14 cellular contexts compared by ENCODE assay signal in the genomic region with DNA sequence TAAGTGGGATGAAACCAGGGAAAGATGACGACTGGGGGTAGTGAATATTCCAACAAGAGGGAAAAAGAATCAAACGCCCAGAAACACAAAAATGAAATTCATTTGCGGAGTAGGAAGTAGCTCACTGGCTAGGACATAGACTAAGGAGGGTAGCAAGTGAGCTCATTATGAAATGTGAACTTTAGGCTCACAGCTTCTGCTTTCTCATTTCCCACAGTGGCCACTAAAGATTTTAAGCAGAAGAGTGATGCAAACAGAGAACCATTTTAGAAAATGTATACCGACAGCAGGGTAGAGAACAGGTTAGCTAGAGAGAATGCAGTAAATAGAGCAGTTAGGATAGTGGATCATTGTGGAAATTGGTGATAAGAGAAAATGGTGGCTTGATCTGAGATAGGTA. TPM values are rescaled to one million over a fixed set of nuclear protein-coding genes. Genes with fewer than 3 reads are reported as not detected.
DNase-seq lines count a peak whose midpoint lies in the region; ATAC-seq and TF ChIP-seq lines count a peak whose summit lies in the region.
"Had no signal": no experiment of that assay in that cellular context is flagged by ENCODE, and none has a peak within 500 bp of the region (broad histone marks: within the 10 kb centered on the region; RNA-seq: fewer than 3 reads in every experiment).

No MANE protein-coding gene starts in this region.

- no peaks in the 10 kb centered on the region for H3K27me3 ChIP-seq in CD8-positive, alpha-beta T cell (ENCODE audit: insufficient read depth, low read length)
- no peaks in the 10 kb centered on the region for H3K27me3 ChIP-seq in HL-60 (ENCODE audit: insufficient read depth, poor library complexity, severe bottlenecking)

- no peaks in the 10 kb centered on the region for H3K9me3 ChIP-seq in CD8-positive, alpha-beta T cell (ENCODE audit: low read length)

- no peak for ATAC-seq in CD8-positive, alpha-beta T cell
- ATAC-seq in natural killer cell (peak; percentile 11 to 50 (median 16)), GM18861 (IDR thresholded peaks at IDR 0.05; ENCODE audit: unreplicated experiment) (no peak)

- H3K36me3 Mint-ChIP-seq in CD8-positive, alpha-beta T cell, result peaks cover 42% of the 10 kb centered on the region
- peaks cover 5% of the 10 kb centered on the region for H3K36me3 Mint-ChIP-seq in natural killer cell

- H3K4me1 ChIP-seq in CD8-positive, alpha-beta T cell (ENCODE audit: insufficient read depth, low read length), result peaks cover 74% of the 10 kb centered on the region

- H3K27ac ChIP-seq in CD8-positive, alpha-beta T cell (ENCODE audit: low read depth, low read length), result peak overlapping the region; percentile 76
- H3K27ac ChIP-seq in HL-60 (replicated peaks), result peak overlapping the region; percentile 68

- POLR2A ChIA-PET in CD8-positive, alpha-beta T cell (lab: Charles Lee), result interaction anchor here (0.7 to 2.0 kb wide), 11 partner anchors 15 to 243 kb away, joined by 3 to 7 read pairs (median 3); no protein-coding TSS in a partner anchor

- H3K9me3 Mint-ChIP-seq in CD8-positive, alpha-beta T cell, result no peaks in the 10 kb centered on the region
- no peaks in the 10 kb centered on the region for H3K9me3 Mint-ChIP-seq in natural killer cell
- H3K9me3 Mint-ChIP-seq: CD14-positive monocyte had no signal

- no peak for TF ChIP-seq CTCF in CD8-positive, alpha-beta T cell (IDR thresholded peaks at IDR 0.05)
- TF ChIP-seq CTCF in HL-60 (IDR thresholded peaks at IDR 0.05; ENCODE audit: insufficient read depth, low read length), result no peak
- no peak for TF ChIP-seq CTCF in natural killer cell (IDR thresholded peaks at IDR 0.05)

- no peak overlapping the region for H3K4me3 Mint-ChIP-seq in CD8-positive, alpha-beta T cell
- H3K4me3 Mint-ChIP-seq in natural killer cell, result no peak overlapping the region
- H3K4me3 Mint-ChIP-seq: CD14-positive monocyte had no signal

- intact Hi-C loops in CD8-positive, alpha-beta T cell (cut with DNase I, micrococcal nuclease), result no loop called here
- intact Hi-C loops in natural killer cell (cut with micrococcal nuclease), result loop anchor here (5.0 kb wide), 1 partner anchor 71 kb away; no protein-coding TSS in a partner anchor

- no peaks in the 10 kb centered on the region for H3K27me3 Mint-ChIP-seq in CD8-positive, alpha-beta T cell (ENCODE audit: low read depth)
- H3K27me3 Mint-ChIP-seq in natural killer cell (ENCODE audit: low read depth in 2 of 2), result no peaks in the 10 kb centered on the region

- DNase-seq in CD8-positive, alpha-beta T cell, result no peak
- DNase-seq in HL-60 (ENCODE audit: low read depth in 1 of 2, low spot score in 1 of 2) (peak in 1 of 2 experiments; percentile 78), SKM-1 treated with dmso at 0.1 percent for 144 hours (lab: John Stamatoyannopoulos, UW; ENCODE audit: unreplicated experiment) (peak; percentile 75), natural killer cell (no peak), SHP77 (lab: John Stamatoyannopoulos, UW) (no peak), cerebellum (ENCODE audit: low spot score) (no peak)
- no peak for DNase-seq in effector CD4-positive, alpha-beta T cell
- DNase-seq: NCI-H2081 treated with DMSO at 0.1 percent for 48 hours; stimulated activated CD4-positive, alpha-beta T cell treated with anti-CD3 and anti-CD28 coated beads, Interleukin-4, amount 100 ng/mL, for 1 hour had no signal

- H3K4me3 ChIP-seq in CD8-positive, alpha-beta T cell (ENCODE audit: low read depth, low read length), result peak overlapping the region; percentile 89
- peak overlapping the region; percentile 36 for H3K4me3 ChIP-seq in HL-60 (replicated peaks; ENCODE audit: insufficient read depth, low read length)

- CTCF ChIA-PET in CD8-positive, alpha-beta T cell (lab: Charles Lee), result interaction anchor here (0.8 to 4.3 kb wide), 20 partner anchors 9 to 244 kb away, joined by 3 to 36 read pairs (median 4); partner anchors contain the start of gene LY9

- H3K27ac Mint-ChIP-seq in CD8-positive, alpha-beta T cell, result no peak overlapping the region
- no peak overlapping the region for H3K27ac Mint-ChIP-seq in natural killer cell
- H3K27ac Mint-ChIP-seq: CD14-positive monocyte had no signal

- H3K4me1 Mint-ChIP-seq in CD8-positive, alpha-beta T cell (ENCODE audit: low read depth), result peaks cover 51% of the 10 kb centered on the region
- peaks cover 34 to 46% of the 10 kb centered on the region in 2 donors for H3K4me1 Mint-ChIP-seq in natural killer cell

- peaks cover 6% of the 10 kb centered on the region for H3K36me3 ChIP-seq in CD8-positive, alpha-beta T cell (ENCODE audit: insufficient read depth, low read length)

RNA-seq across cellular contexts. Expression of gene CD48, which starts 3.5 kb away (rescaled TPM):
- total RNA-seq in CD8-positive, alpha-beta T cell, result 100 to 1,000 TPM; 397 to 399 TPM
- 100 to 1,000 TPM; 213 to 249 (median 223) TPM for total RNA-seq in natural killer cell
- total RNA-seq in cerebellum, result 0.45 TPM
- total RNA-seq: glomerular endothelial cell, H1, osteocyte had no signal

RNA-seq across cellular contexts. Expression of gene SLAMF7, which starts 30.9 kb away (rescaled TPM):
- total RNA-seq in CD8-positive, alpha-beta T cell, result 10 to 100 TPM; 13.3 to 14.8 TPM
- 100 to 1,000 TPM; 191 to 301 (median 227) TPM for total RNA-seq in natural killer cell
- not detected for total RNA-seq in cerebellum
- total RNA-seq: glomerular endothelial cell, H1, osteocyte had no signal

Comparison
In these comparisons a context has a peak if more than half of its experiments do, and no peak if none do; other contexts are left out.
1. ATAC-seq: peak in natural killer cell (3 of 3); none in CD8-positive, alpha-beta T cell (single experiment) and GM18861 (single experiment).
2. RNA of gene CD48, which starts 3.5 kb away (total RNA-seq): 397 to 399 TPM in CD8-positive, alpha-beta T cell and 213 to 249 TPM in natural killer cell; 0.45 TPM in cerebellum (single experiment); every median in the first group is over 100 times any median in the second.
3. RNA of gene SLAMF7, which starts 30.9 kb away (total RNA-seq): 191 to 301 TPM in natural killer cell and 13.3 to 14.8 TPM in CD8-positive, alpha-beta T cell; not detected in cerebellum (single experiment); every median in the first group is over 10 times any median in the second.